Comparison of ENCODE assay signal across 8 cellular contexts in genomic region chr10:112374724-112375541, GRCh38. TPM values are rescaled to one million over a fixed set of nuclear protein-coding genes. Genes with fewer than 3 reads are reported as not detected.
DNase-seq lines count a peak whose midpoint lies in the region; ATAC-seq and TF ChIP-seq lines count a peak whose summit lies in the region.

No MANE protein-coding gene starts in this region.

- H3K4me3 ChIP-seq in GM12864 (ENCODE audit: low read depth, low read length) = peak overlapping the region; percentile 89
- H3K4me3 ChIP-seq in mononuclear cell (ENCODE audit: low read length) = peak overlapping the region; percentile 61

- no peaks in the 10 kb centered on the region for H3K27me3 ChIP-seq in mononuclear cell (ENCODE audit: insufficient read depth, low read length)

- ATAC-seq in GM21529 (IDR thresholded peaks at IDR 0.05; ENCODE audit: unreplicated experiment) = peak; percentile 50

- TF ChIP-seq CTCF in GM12864 (IDR thresholded peaks at IDR 0.05; ENCODE audit: low read depth, low read length, missing control alignments) = no peak

- H3K27ac ChIP-seq in angular gyrus (ENCODE audit: low read depth, low read length) = peak overlapping the region; percentile 48

- peaks cover 42% of the 10 kb centered on the region for H3K4me1 ChIP-seq in mononuclear cell (ENCODE audit: insufficient read depth, low read length)

- no peaks in the 10 kb centered on the region for H3K9me3 ChIP-seq in mononuclear cell (ENCODE audit: low read depth, low read length)

- DNase-seq in GM12864 (ENCODE audit: low read depth) = no peak
- peak; percentile 79 for DNase-seq in M059J (ENCODE audit: low read depth)
- no peak for DNase-seq in NCI-H524 treated with DMSO at 0.1 percent for 48 hours (lab: John Stamatoyannopoulos, UW)
- no peak for DNase-seq in NCI-H1694 (lab: John Stamatoyannopoulos, UW)
- DNase-seq in GOT3 (lab: John Stamatoyannopoulos, UW) = no peak

RNA-seq across cellular contexts. Expression of gene ACSL5, which starts 1.0 kb away (rescaled TPM):
- total RNA-seq in M059J (2014; rRNA removed; shearing (Covaris generic)) = 17.6 and 25.5 TPM in 2 replicates
- 13.3 TPM for total RNA-seq in mononuclear cell
